8 cellular contexts compared by ENCODE assay signal in the genomic region with DNA sequence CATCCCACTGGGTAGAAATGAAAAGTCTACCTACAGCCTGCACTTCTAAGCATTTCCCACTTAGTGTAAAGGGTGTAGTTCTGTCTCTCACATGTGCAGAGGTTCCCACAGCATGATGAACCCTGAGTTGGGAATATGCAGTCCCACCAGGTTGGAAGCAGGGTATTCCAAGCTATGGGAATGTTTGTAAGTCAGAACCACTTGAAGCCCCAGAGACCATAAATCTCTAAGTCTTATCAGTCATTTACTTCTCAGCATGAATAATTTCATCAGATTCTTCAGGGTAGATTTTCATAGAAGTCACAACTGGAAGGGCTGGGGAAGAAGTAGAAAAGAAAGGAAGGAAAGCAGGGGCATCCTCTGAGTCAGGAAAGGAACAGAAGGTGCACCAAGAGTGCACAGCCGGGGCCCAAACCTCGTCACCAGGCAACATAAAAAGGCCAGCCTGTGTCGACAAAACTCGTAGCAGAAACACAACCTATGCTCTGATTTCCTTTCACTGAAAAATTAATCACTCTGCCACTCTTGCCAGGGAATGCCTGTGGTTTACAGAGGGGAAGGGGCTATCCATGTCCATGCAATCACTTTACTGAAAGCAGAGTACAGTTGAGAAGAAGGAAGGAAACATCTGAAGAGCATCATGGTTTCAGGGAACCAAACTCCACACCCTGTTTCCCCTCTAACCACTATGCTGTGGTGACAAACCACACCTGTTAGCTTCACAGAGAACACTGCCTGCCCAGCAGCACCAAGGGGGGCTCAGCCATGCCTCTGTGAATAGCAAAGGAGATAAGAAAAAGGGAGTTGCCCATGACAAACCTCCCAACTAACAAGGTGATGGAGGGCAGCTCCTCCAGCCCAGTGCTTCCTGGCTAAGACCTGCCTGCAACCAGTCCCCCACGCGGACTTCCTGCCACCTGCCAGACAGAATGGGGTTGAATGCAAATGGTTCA. TPM values are rescaled to one million over a fixed set of nuclear protein-coding genes. Genes with fewer than 3 reads are reported as not detected.
DNase-seq lines count a peak whose midpoint lies in the region; ATAC-seq, FAIRE-seq and TF ChIP-seq lines count a peak whose summit lies in the region.

No MANE protein-coding gene starts in this region.

- no peaks in the 10 kb centered on the region for H3K9me3 Mint-ChIP-seq in HFFc6

- intact Hi-C loops in lower leg skin (cut with DNase I; ENCODE audit: low total_unique reads): no loop called here

- H3K4me3 ChIP-seq in OCI-LY3 (ENCODE audit: low read length): no peak overlapping the region
- H3K4me3 ChIP-seq in lower leg skin (ENCODE audit: low read depth, poor library complexity, severe bottlenecking): no peak overlapping the region

- peak; percentile 88 for FAIRE-seq in GM18507 (lab: Jason Lieb, UNC)

- peaks cover 40% of the 10 kb centered on the region for H3K4me1 Mint-ChIP-seq in HFFc6 (ENCODE audit: low read depth)

- TF ChIP-seq POLR2A in lower leg skin (IDR thresholded peaks at IDR 0.05): no peak

- H3K36me3 ChIP-seq in OCI-LY3 (replicated peaks; ENCODE audit: low read depth, low read length): peaks cover 62% of the 10 kb centered on the region

- DNase-seq in GM18507 (ENCODE audit: extremely low spot score, insufficient read length, low read depth) (peak; percentile 43), myocyte (ENCODE audit: low read depth) (peak; percentile 70), left lobe of liver (ENCODE audit: low spot score) (no peak), HFFc6 (no peak), lower leg skin (ENCODE audit: low spot score in 2 of 2) (no peak)
- peak; percentile 45 for DNase-seq in activated naive CD4-positive, alpha-beta T cell treated with anti-CD3 and anti-CD28 coated beads, Interleukin-2, amount 50 U/mL, for 16 hours

- H3K27ac ChIP-seq in OCI-LY3 (ENCODE audit: low read length): no peak overlapping the region

- H3K9me3 ChIP-seq in OCI-LY3 (ENCODE audit: insufficient read depth, low read length): no peaks in the 10 kb centered on the region

- peaks cover 3% of the 10 kb centered on the region; the same call in 1 of the 2 replicates for H3K27me3 Mint-ChIP-seq in HFFc6 (ENCODE audit: insufficient read depth)

- H3K9ac ChIP-seq in OCI-LY3 (ENCODE audit: low read length): no peak overlapping the region

- H3K27ac Mint-ChIP-seq in HFFc6: no peak overlapping the region

- ATAC-seq in HG02642 (IDR thresholded peaks at IDR 0.05; ENCODE audit: poor library complexity, unreplicated experiment): peak; percentile 87
- no peak for ATAC-seq in left lobe of liver

- H2AFZ ChIP-seq in OCI-LY3 (ENCODE audit: low read depth, low read length): no peak overlapping the region

- H4K20me1 ChIP-seq in OCI-LY3 (ENCODE audit: insufficient read depth, low read length): peaks cover 90% of the 10 kb centered on the region

- H3K79me2 ChIP-seq in OCI-LY3 (ENCODE audit: low read length): peaks cover 84% of the 10 kb centered on the region

- H3K4me2 ChIP-seq in OCI-LY3 (ENCODE audit: low read length): peak overlapping the region; percentile 0; the same call in 1 of the 2 replicates

- H3K27me3 ChIP-seq in OCI-LY3 (ENCODE audit: low read depth, low read length): no peaks in the 10 kb centered on the region

- TF ChIP-seq CTCF in OCI-LY3 (IDR thresholded peaks at IDR 0.05; ENCODE audit: low read depth, low read length): no peak
- TF ChIP-seq CTCF in HFFc6 (IDR thresholded peaks at IDR 0.05): no peak
- no peak for TF ChIP-seq CTCF in lower leg skin (IDR thresholded peaks at IDR 0.05)

- H3K36me3 Mint-ChIP-seq in HFFc6 (ENCODE audit: low read depth): no peaks in the 10 kb centered on the region

- H3K4me1 ChIP-seq in OCI-LY3 (ENCODE audit: low read length): peaks cover 20% of the 10 kb centered on the region

- H3K4me3 Mint-ChIP-seq in HFFc6: no peak overlapping the region

- WGBS in lower leg skin, 2 donors: 65 to 80% methylated on average over 6 of the region's 6 CpGs

RNA-seq across cellular contexts. Expression of a gene that starts 40.5 kb away (rescaled TPM):
- 12.2 and 13.6 TPM in 2 replicates for total RNA-seq in myocyte
- 40.8 TPM for polyA plus RNA-seq in myocyte (2012)
- total RNA-seq in left lobe of liver: 10.5 TPM
- 10 to 100 TPM; 10.8 to 14.2 (median 11.9) TPM for total RNA-seq in HFFc6 (2021; fragmentation: NEBNext Ultra II Directional; extraction: Animal tissue kit (Norgen Biotek cat#: 25700))
- total RNA-seq in lower leg skin: 10 to 100 TPM; 10.7 to 30.3 (median 18.5) TPM

Comparison
In these comparisons a context has a peak if more than half of its experiments do, and no peak if none do; other contexts are left out.
1. DNase-seq: peak in GM18507 (single experiment), activated naive CD4-positive, alpha-beta T cell treated with anti-CD3 and anti-CD28 coated beads, Interleukin-2, amount 50 U/mL, for 16 hours (single experiment) and myocyte (single experiment); none in left lobe of liver (single experiment), HFFc6 (single experiment) and lower leg skin (0 of 2).